Comparison of ENCODE assay signal across 10 cellular contexts in genomic region chr1:53930932-53931331, GRCh38. TPM values are rescaled to one million over a fixed set of nuclear protein-coding genes. Genes with fewer than 3 reads are reported as not detected.
"Had no signal": no experiment of that assay in that cellular context is flagged by ENCODE, and none has a peak within 500 bp of the region (broad histone marks: within the 10 kb centered on the region; RNA-seq: fewer than 3 reads in every experiment).

No MANE protein-coding gene starts in this region.

- H3K4me1 Mint-ChIP-seq: IgD-negative memory B cell had no signal

- H3K4me3 Mint-ChIP-seq: IgD-negative memory B cell had no signal

- H3K27ac ChIP-seq: HL-60, KMS-11 had no signal

- DNase-seq: IMR-90, KBM-7, KG1 had no signal

- ATAC-seq: HepG2 had no signal

- H3K9ac ChIP-seq: KMS-11 had no signal

- H3K9me3 Mint-ChIP-seq: IgD-negative memory B cell had no signal

- H3K4me2 ChIP-seq: KMS-11 had no signal

- FAIRE-seq: HepG2, HTR-8/SVneo had no signal

- H3K27me3 Mint-ChIP-seq: IgD-negative memory B cell had no signal

RNA-seq across cellular contexts. Expression of gene DIO1, which starts 36.9 kb away (rescaled TPM):
- total RNA-seq: HT-29, HT1080, IMR-90 had no signal
- polyA plus RNA-seq: IMR-90 had no signal
